Comparison of ENCODE assay signal across 22 cellular contexts in the genomic region with DNA sequence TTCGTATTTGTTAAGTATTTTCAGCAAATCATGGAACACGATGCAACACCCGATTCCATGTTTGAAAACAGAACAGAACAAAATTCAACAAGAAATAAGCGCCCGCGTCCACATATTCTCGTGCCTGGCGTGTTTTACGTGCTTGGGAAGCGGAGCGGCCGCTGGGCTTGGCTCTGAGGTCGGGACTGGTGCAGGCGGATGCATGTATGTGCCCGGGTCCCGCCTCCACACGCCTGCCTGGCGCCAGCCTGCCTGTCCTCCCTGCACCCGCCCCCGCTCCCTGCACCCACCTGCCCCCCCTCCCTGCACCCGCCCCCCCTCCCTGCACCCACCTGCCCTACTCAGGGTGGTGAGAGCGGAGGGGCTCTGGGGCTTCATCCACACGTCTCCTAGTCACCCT.
"Had no signal": no experiment of that assay in that cellular context is flagged by ENCODE, and none has a peak within 500 bp of the region (broad histone marks: within the 10 kb centered on the region; RNA-seq: fewer than 3 reads in every experiment).

No MANE protein-coding gene starts in this region.

- H3K27me3 Mint-ChIP-seq: naive thymus-derived CD4-positive, alpha-beta T cell had no signal

- ATAC-seq: esophagus mucosa; gastrocnemius medialis; left cardiac atrium; left lung; sciatic nerve; stimulated activated naive B cell treated with anti-CD40 and anti-IgM and Interleukin-4, amounts not matched to agents 10 μg/mL and 1 μg/mL and 100 μg/mL, for 72 hours had no signal

- DNase-seq: colonic mucosa; effector CD8-positive, alpha-beta T cell; endodermal cell; foreskin fibroblast; gastrocnemius medialis; head of caudate nucleus; left cardiac atrium; left lung; mammary epithelial cell; mesendoderm; midbrain; naive thymus-derived CD4-positive, alpha-beta T cell; stimulated activated CD4-positive, alpha-beta T cell treated with anti-CD3 and anti-CD28 coated beads, Interleukin-4, amount 100 ng/mL, for 4 hours; stimulated activated naive B cell treated with anti-CD40 and anti-IgM and Interleukin-4, amounts not matched to agents 10 μg/mL and 1 μg/mL and 100 μg/mL, for 72 hours; stomach; tibial artery; upper lobe of left lung had no signal

- H3K4me1 Mint-ChIP-seq: nephron; stimulated activated naive B cell treated with anti-CD40 and anti-IgM and Interleukin-4, amounts not matched to agents 10 μg/mL and 1 μg/mL and 100 μg/mL, for 72 hours had no signal

- H3K4me3 Mint-ChIP-seq: dendritic cell treated with granulocyte-macrophage colony-stimulating factor and Interleukin-4, amounts not matched to agents 40 ng/mL and 50 ng/mL, for 4 days; endodermal cell; naive thymus-derived CD4-positive, alpha-beta T cell; nephron; neural progenitor cell; stimulated activated naive B cell treated with anti-CD40 and anti-IgM and Interleukin-4, amounts not matched to agents 10 μg/mL and 1 μg/mL and 100 μg/mL, for 72 hours had no signal

- H3K9me3 Mint-ChIP-seq: dendritic cell treated with granulocyte-macrophage colony-stimulating factor and Interleukin-4, amounts not matched to agents 40 ng/mL and 50 ng/mL, for 4 days; nephron had no signal

- H3K36me3 Mint-ChIP-seq: naive thymus-derived CD4-positive, alpha-beta T cell; neural progenitor cell; stimulated activated naive B cell treated with anti-CD40 and anti-IgM and Interleukin-4, amounts not matched to agents 10 μg/mL and 1 μg/mL and 100 μg/mL, for 72 hours had no signal

- H3K27ac Mint-ChIP-seq: dendritic cell treated with granulocyte-macrophage colony-stimulating factor and Interleukin-4, amounts not matched to agents 40 ng/mL and 50 ng/mL, for 4 days; endodermal cell; nephron; neural progenitor cell; stimulated activated naive B cell treated with anti-CD40 and anti-IgM and Interleukin-4, amounts not matched to agents 10 μg/mL and 1 μg/mL and 100 μg/mL, for 72 hours had no signal
